Comparison of ENCODE assay signal across 1 cellular context in the genomic region with DNA sequence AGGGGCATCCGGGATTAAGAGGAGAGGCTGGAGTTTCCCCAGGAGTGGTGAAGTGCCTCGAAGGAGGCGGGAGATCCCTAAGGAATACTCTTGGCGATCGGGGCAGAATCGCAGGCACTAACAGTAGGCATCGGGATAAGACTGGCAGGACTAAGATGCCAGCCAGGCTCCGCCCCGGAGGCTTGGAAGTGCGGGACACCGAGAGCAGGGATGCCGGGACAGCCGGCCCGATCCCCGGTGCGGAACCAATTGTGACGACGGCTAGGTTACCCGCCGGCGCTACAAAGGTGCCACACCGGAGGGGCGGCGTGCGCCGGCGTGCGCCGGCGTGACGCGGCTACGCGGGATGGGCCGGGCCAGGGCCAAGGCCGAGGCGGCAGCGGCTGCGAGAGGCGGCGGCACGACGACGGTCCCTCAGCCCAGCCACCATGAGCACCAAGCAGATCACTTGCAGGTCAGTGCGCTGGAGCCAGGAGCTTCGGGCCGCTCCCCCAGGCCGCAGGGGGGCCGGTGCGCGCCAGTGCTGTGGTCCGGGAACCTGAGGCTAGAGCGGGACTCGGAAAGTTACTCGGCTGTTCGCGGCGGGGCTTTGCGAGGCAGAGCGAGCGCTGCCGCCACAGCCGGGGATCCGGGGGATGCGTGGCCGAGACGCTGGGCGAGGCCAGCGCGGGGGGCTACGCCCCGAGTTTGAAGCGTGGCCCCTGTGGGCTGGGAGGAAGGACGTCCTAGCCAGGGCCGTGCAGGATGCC.
TF ChIP-seq lines count a peak whose summit lies in the region.

A gene with protein sequence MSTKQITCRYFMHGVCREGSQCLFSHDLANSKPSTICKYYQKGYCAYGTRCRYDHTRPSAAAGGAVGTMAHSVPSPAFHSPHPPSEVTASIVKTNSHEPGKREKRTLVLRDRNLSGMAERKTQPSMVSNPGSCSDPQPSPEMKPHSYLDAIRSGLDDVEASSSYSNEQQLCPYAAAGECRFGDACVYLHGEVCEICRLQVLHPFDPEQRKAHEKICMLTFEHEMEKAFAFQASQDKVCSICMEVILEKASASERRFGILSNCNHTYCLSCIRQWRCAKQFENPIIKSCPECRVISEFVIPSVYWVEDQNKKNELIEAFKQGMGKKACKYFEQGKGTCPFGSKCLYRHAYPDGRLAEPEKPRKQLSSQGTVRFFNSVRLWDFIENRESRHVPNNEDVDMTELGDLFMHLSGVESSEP (plus strand): TSS at position 365 of the 749 bp plus-strand sequence. CDS start 64 bp downstream, at position 429.

TF ChIP-seq in HepG2, 621 proteins besides CTCF, POLR2A, EP300 and RAD21 (continued from another document and continues in another):
- TF ChIP-seq ZBTB40 (IDR thresholded peaks at IDR 0.05) = no peak
- TF ChIP-seq ZBTB40 (CRISPR knock-in tag; IDR thresholded peaks at IDR 0.05) = peak; percentile 89
- TF ChIP-seq ZNF292 (CRISPR knock-in tag; IDR thresholded peaks at IDR 0.05; ENCODE audit: borderline replicate concordance, low read depth) = 0 out of 2 replicates have a peak, but pooled peaks have one; percentile 13
- TF ChIP-seq BRD4 (CRISPR knock-in tag; IDR thresholded peaks at IDR 0.05) = peak; percentile 42; the same call in 1 of the 2 replicates
- TF ChIP-seq SRSF1 (optimal IDR thresholded peaks at IDR 0.05; ENCODE audit: low read depth, low read length) = no peak
- TF ChIP-seq ZNF329 (CRISPR knock-in tag; IDR thresholded peaks at IDR 0.05; ENCODE audit: low read depth) = peak; percentile 80
- TF ChIP-seq CHD4 (IDR thresholded peaks at IDR 0.05; ENCODE audit: borderline replicate concordance, low read length) = no peak
- TF ChIP-seq GABPB1 (CRISPR knock-in tag; IDR thresholded peaks at IDR 0.05) = peak; percentile 93
- peak; percentile 81; the same call in 1 of the 2 replicates for TF ChIP-seq ZNF768 (CRISPR knock-in tag; IDR thresholded peaks at IDR 0.05)
- TF ChIP-seq ZSCAN20 (CRISPR knock-in tag; IDR thresholded peaks at IDR 0.05; ENCODE audit: borderline replicate concordance) = 0 out of 2 replicates have a peak, but pooled peaks have one; percentile 64
- no peak for TF ChIP-seq ZNF296 (CRISPR knock-in tag; conservative IDR thresholded peaks at IDR 0.05)
- no peak for TF ChIP-seq FOSL1 (CRISPR knock-in tag; IDR thresholded peaks at IDR 0.05; ENCODE audit: borderline replicate concordance)
- TF ChIP-seq HDAC2 (CRISPR knock-in tag; IDR thresholded peaks at IDR 0.05) = peak; percentile 23; the same call in 1 of the 2 replicates
- TF ChIP-seq ZFAT (CRISPR knock-in tag; conservative IDR thresholded peaks at IDR 0.05) = peak; percentile 85; the same call in 1 of the 2 replicates
- TF ChIP-seq MTA3 (CRISPR knock-in tag; IDR thresholded peaks at IDR 0.05) = no peak
- TF ChIP-seq ZSCAN12 (CRISPR knock-in tag; IDR thresholded peaks at IDR 0.05) = no peak
- TF ChIP-seq KLF6 (CRISPR knock-in tag; IDR thresholded peaks at IDR 0.05) = peak; percentile 70; the same call in 1 of the 2 replicates
- TF ChIP-seq, protein P1, sequence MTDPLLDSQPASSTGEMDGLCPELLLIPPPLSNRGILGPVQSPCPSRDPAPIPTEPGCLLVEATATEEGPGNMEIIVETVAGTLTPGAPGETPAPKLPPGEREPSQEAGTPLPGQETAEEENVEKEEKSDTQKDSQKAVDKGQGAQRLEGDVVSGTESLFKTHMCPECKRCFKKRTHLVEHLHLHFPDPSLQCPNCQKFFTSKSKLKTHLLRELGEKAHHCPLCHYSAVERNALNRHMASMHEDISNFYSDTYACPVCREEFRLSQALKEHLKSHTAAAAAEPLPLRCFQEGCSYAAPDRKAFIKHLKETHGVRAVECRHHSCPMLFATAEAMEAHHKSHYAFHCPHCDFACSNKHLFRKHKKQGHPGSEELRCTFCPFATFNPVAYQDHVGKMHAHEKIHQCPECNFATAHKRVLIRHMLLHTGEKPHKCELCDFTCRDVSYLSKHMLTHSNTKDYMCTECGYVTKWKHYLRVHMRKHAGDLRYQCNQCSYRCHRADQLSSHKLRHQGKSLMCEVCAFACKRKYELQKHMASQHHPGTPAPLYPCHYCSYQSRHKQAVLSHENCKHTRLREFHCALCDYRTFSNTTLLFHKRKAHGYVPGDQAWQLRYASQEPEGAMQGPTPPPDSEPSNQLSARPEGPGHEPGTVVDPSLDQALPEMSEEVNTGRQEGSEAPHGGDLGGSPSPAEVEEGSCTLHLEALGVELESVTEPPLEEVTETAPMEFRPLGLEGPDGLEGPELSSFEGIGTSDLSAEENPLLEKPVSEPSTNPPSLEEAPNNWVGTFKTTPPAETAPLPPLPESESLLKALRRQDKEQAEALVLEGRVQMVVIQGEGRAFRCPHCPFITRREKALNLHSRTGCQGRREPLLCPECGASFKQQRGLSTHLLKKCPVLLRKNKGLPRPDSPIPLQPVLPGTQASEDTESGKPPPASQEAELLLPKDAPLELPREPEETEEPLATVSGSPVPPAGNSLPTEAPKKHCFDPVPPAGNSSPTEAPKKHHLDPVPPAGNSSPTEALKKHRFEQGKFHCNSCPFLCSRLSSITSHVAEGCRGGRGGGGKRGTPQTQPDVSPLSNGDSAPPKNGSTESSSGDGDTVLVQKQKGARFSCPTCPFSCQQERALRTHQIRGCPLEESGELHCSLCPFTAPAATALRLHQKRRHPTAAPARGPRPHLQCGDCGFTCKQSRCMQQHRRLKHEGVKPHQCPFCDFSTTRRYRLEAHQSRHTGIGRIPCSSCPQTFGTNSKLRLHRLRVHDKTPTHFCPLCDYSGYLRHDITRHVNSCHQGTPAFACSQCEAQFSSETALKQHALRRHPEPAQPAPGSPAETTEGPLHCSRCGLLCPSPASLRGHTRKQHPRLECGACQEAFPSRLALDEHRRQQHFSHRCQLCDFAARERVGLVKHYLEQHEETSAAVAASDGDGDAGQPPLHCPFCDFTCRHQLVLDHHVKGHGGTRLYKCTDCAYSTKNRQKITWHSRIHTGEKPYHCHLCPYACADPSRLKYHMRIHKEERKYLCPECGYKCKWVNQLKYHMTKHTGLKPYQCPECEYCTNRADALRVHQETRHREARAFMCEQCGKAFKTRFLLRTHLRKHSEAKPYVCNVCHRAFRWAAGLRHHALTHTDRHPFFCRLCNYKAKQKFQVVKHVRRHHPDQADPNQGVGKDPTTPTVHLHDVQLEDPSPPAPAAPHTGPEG (CRISPR knock-in tag; IDR thresholded peaks at IDR 0.05) = peak; percentile 56; the same call in 1 of the 2 replicates
- TF ChIP-seq TOPORS (CRISPR knock-in tag; IDR thresholded peaks at IDR 0.05) = 0 out of 2 replicates have a peak, but pooled peaks have one; percentile 48
- TF ChIP-seq ZSCAN22 (CRISPR knock-in tag; IDR thresholded peaks at IDR 0.05) = no peak
- TF ChIP-seq, protein P2, sequence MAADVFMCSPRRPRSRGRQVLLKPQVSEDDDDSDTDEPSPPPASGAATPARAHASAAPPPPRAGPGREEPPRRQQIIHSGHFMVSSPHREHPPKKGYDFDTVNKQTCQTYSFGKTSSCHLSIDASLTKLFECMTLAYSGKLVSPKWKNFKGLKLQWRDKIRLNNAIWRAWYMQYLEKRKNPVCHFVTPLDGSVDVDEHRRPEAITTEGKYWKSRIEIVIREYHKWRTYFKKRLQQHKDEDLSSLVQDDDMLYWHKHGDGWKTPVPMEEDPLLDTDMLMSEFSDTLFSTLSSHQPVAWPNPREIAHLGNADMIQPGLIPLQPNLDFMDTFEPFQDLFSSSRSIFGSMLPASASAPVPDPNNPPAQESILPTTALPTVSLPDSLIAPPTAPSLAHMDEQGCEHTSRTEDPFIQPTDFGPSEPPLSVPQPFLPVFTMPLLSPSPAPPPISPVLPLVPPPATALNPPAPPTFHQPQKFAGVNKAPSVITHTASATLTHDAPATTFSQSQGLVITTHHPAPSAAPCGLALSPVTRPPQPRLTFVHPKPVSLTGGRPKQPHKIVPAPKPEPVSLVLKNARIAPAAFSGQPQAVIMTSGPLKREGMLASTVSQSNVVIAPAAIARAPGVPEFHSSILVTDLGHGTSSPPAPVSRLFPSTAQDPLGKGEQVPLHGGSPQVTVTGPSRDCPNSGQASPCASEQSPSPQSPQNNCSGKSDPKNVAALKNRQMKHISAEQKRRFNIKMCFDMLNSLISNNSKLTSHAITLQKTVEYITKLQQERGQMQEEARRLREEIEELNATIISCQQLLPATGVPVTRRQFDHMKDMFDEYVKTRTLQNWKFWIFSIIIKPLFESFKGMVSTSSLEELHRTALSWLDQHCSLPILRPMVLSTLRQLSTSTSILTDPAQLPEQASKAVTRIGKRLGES (CRISPR knock-in tag; IDR thresholded peaks at IDR 0.05; ENCODE audit: borderline replicate concordance) = 0 out of 2 replicates have a peak, but pooled peaks have one; percentile 20
- TF ChIP-seq KDM3A (CRISPR knock-in tag; IDR thresholded peaks at IDR 0.05; ENCODE audit: low read depth) = peak; percentile 43; the same call in 1 of the 2 replicates
- TF ChIP-seq GLMP (CRISPR knock-in tag; IDR thresholded peaks at IDR 0.05; ENCODE audit: borderline replicate concordance) = no peak
- no peak for TF ChIP-seq NFRKB (IDR thresholded peaks at IDR 0.05)
- no peak for TF ChIP-seq MEIS1 (CRISPR knock-in tag; IDR thresholded peaks at IDR 0.05; ENCODE audit: borderline replicate concordance)
- no peak for TF ChIP-seq REL (CRISPR knock-in tag; conservative IDR thresholded peaks at IDR 0.05)
- TF ChIP-seq KLF13 (CRISPR knock-in tag; IDR thresholded peaks at IDR 0.05) = no peak
- peak; percentile 73 for TF ChIP-seq HCFC1 (IDR thresholded peaks at IDR 0.05; ENCODE audit: low read depth, low read length)
- TF ChIP-seq HES4 (CRISPR knock-in tag; IDR thresholded peaks at IDR 0.05; ENCODE audit: borderline replicate concordance) = peak; percentile 81; the same call in 1 of the 2 replicates
- peak; percentile 26; the same call in 1 of the 2 replicates for TF ChIP-seq FOXJ3 (CRISPR knock-in tag; IDR thresholded peaks at IDR 0.05; ENCODE audit: borderline replicate concordance)
- no peak for TF ChIP-seq ATF7 (IDR thresholded peaks at IDR 0.05)
- no peak for TF ChIP-seq ATF7 (CRISPR knock-in tag; IDR thresholded peaks at IDR 0.05)
- TF ChIP-seq ZNF629 (CRISPR knock-in tag; conservative IDR thresholded peaks at IDR 0.05) = no peak
- TF ChIP-seq SP5 (CRISPR knock-in tag; IDR thresholded peaks at IDR 0.05; ENCODE audit: borderline replicate concordance, low read depth) = no peak
- TF ChIP-seq ZNF670 (CRISPR knock-in tag; IDR thresholded peaks at IDR 0.05; ENCODE audit: borderline replicate concordance) = peak; percentile 37; the same call in 1 of the 2 replicates
- TF ChIP-seq ATF1 (CRISPR knock-in tag; IDR thresholded peaks at IDR 0.05) = no peak
- TF ChIP-seq REXO4 (CRISPR knock-in tag; IDR thresholded peaks at IDR 0.05; ENCODE audit: borderline replicate concordance) = no peak
- TF ChIP-seq TBL1XR1 (IDR thresholded peaks at IDR 0.05; ENCODE audit: borderline replicate concordance, low read length, partially characterized antibody) = peak; percentile 39
- peak; percentile 73; the same call in 1 of the 2 replicates for TF ChIP-seq ZSCAN25 (CRISPR knock-in tag; IDR thresholded peaks at IDR 0.05)
